In genomic region chr13:106595623-106596022, GRCh38 we compare ENCODE assay signal across 21 cellular contexts. TPM values are rescaled to one million over a fixed set of nuclear protein-coding genes. Genes with fewer than 3 reads are reported as not detected.
DNase-seq lines count a peak whose midpoint lies in the region; ATAC-seq, FAIRE-seq and TF ChIP-seq lines count a peak whose summit lies in the region.
"Had no signal": no experiment of that assay in that cellular context is flagged by ENCODE, and none has a peak within 500 bp of the region (broad histone marks: within the 10 kb centered on the region; RNA-seq: fewer than 3 reads in every experiment).

No MANE protein-coding gene starts in this region.

- DNase-seq in HepG2 (ENCODE audit: low spot score) (no peak), right lobe of liver (no peak), HCEC 1CT (no peak), kidney (no peak), mesenchymal stem cell (no peak)
- DNase-seq: Calu3; CD8-positive, alpha-beta T cell; EL; IMR-90; NCI-H1417; NCI-H187; NCI-H2107; NCI-H510A; NCI-H774; RPMI8226; SJCRH30 had no signal

- no peak for ATAC-seq in HepG2
- no peak for ATAC-seq in right lobe of liver
- peak; percentile 38 for ATAC-seq in gastroesophageal sphincter
- ATAC-seq in GM21447 (IDR thresholded peaks at IDR 0.05; ENCODE audit: unreplicated experiment): no peak
- ATAC-seq: CD8-positive, alpha-beta T cell had no signal

- no peak overlapping the region for H3K4me3 ChIP-seq in HepG2 (replicated peaks in 1 of 3; ENCODE audit: insufficient read depth in 1 of 3, low read depth in 2 of 3, low read length in 3 of 3)
- no peak overlapping the region for H3K4me3 ChIP-seq in right lobe of liver
- no peak overlapping the region for H3K4me3 ChIP-seq in gastroesophageal sphincter
- H3K4me3 ChIP-seq in kidney (ENCODE audit: low read length in 2 of 2): no peak overlapping the region
- peak overlapping the region in 1 of 2 experiments; percentile 25 for H3K4me3 ChIP-seq in mesenchymal stem cell (ENCODE audit: insufficient read depth in 1 of 2, low read depth in 1 of 2, low read length in 2 of 2)
- H3K4me3 ChIP-seq: BLaER1 treated with 17β-estradiol and CSF1 and Interleukin-3, amounts not matched to agents 10 nM and 100 nM; SJCRH30 had no signal

- CTCF ChIA-PET in HepG2 (lab: Yijun Ruan, JAX; ENCODE audit: low intra/inter-chr PET ratio, low total read pairs): no interaction called here

- no peaks in the 10 kb centered on the region for H3K79me2 ChIP-seq in HepG2 (ENCODE audit: insufficient read depth, low read length)

- no peak overlapping the region for H2BK15ac ChIP-seq in mesenchymal stem cell (ENCODE audit: low read depth, poor library complexity, severe bottlenecking)

- no peaks in the 10 kb centered on the region for H3K36me3 Mint-ChIP-seq in nephron (ENCODE audit: low read depth)
- H3K36me3 Mint-ChIP-seq: CD8-positive, alpha-beta T cell had no signal

- peaks cover 34% of the 10 kb centered on the region for H3K4me1 Mint-ChIP-seq in nephron

- H3K27ac Mint-ChIP-seq in nephron: peak overlapping the region in 2 of 3 experiments; percentile 77 to 94
- H3K27ac Mint-ChIP-seq: CD8-positive, alpha-beta T cell had no signal

- no peaks in the 10 kb centered on the region for H3K9me3 Mint-ChIP-seq in nephron
- H3K9me3 Mint-ChIP-seq: CD8-positive, alpha-beta T cell had no signal

- intact Hi-C loops in HepG2 (cut with micrococcal nuclease; ENCODE audit: unreplicated experiment) (no loop called here), right lobe of liver (cut with DNase I) (no loop called here), kidney (cut with DNase I) (no loop called here)

- H3K9ac ChIP-seq in HepG2 (ENCODE audit: insufficient read depth, low read depth, low read length) (no peak overlapping the region), kidney (ENCODE audit: low read length in 2 of 2) (no peak overlapping the region), mesenchymal stem cell (ENCODE audit: low read length) (no peak overlapping the region)
- H3K9ac ChIP-seq: BLaER1 treated with 17β-estradiol and CSF1 and Interleukin-3, amounts not matched to agents 10 nM and 100 nM had no signal

- TF ChIP-seq RAD21 in HepG2 (CRISPR knock-in tag; IDR thresholded peaks at IDR 0.05): no peak

- H2BK5ac ChIP-seq in mesenchymal stem cell (ENCODE audit: low read depth, low read length, poor library complexity, severe bottlenecking): no peak overlapping the region

- H3K27me3 ChIP-seq in HepG2 (ENCODE audit: control insufficient read depth in 1 of 2, insufficient read depth in 2 of 2, low read length in 2 of 2): no peaks in the 10 kb centered on the region
- H3K27me3 ChIP-seq in right lobe of liver: no peaks in the 10 kb centered on the region
- no peaks in the 10 kb centered on the region for H3K27me3 ChIP-seq in gastroesophageal sphincter
- no peaks in the 10 kb centered on the region for H3K27me3 ChIP-seq in mesenchymal stem cell (ENCODE audit: control insufficient read depth in 1 of 2, insufficient read depth in 1 of 2, low read length in 2 of 2)
- H3K27me3 ChIP-seq: BLaER1 treated with 17β-estradiol and CSF1 and Interleukin-3, amounts not matched to agents 10 nM and 100 nM; SJCRH30 had no signal

- WGBS in HepG2 (ENCODE audit: low lambda C conversion rate): 27% methylated on average over 6 of the region's 6 CpGs
- WGBS in right lobe of liver (ENCODE audit: insufficient coverage, low coverage, low lambda C conversion rate, missing lambda C conversion rate): 51% methylated on average over 6 of the region's 6 CpGs
- WGBS in gastroesophageal sphincter (ENCODE audit: low coverage in 1 of 2), 2 donors: 56 to 71% methylated on average over 4 to 6 of the region's 6 CpGs
- WGBS in mesenchymal stem cell: 62% methylated on average over 6 of the region's 6 CpGs

- H3K27me3 Mint-ChIP-seq in nephron (ENCODE audit: low read depth): peaks cover 3% of the 10 kb centered on the region

- no peak overlapping the region for H3K14ac ChIP-seq in mesenchymal stem cell (ENCODE audit: low read length in 2 of 2)

- no peak overlapping the region for H4K91ac ChIP-seq in mesenchymal stem cell (ENCODE audit: low read length)

- H3K4me1 ChIP-seq in HepG2 (ENCODE audit: insufficient read depth, low read length): peaks cover 26% of the 10 kb centered on the region
- H3K4me1 ChIP-seq in right lobe of liver: no peaks in the 10 kb centered on the region
- peaks cover 0 to 21% (median 0%) of the 10 kb centered on the region in 3 donors for H3K4me1 ChIP-seq in gastroesophageal sphincter
- no peaks in the 10 kb centered on the region for H3K4me1 ChIP-seq in kidney (ENCODE audit: control insufficient read depth in 1 of 2, insufficient read depth in 1 of 2, low read depth in 1 of 2, low read length in 2 of 2)
- peaks cover 5% of the 10 kb centered on the region for H3K4me1 ChIP-seq in mesenchymal stem cell (ENCODE audit: control insufficient read depth, insufficient read depth, low read depth, low read length)

- H4K20me1 ChIP-seq in HepG2 (ENCODE audit: insufficient read depth, low read length): no peaks in the 10 kb centered on the region
- H4K20me1 ChIP-seq: BLaER1 treated with 17β-estradiol and CSF1 and Interleukin-3, amounts not matched to agents 10 nM and 100 nM had no signal

- H3K36me3 ChIP-seq in HepG2 (replicated peaks in 1 of 2; ENCODE audit: control insufficient read depth in 1 of 2, insufficient read depth in 2 of 2, low read length in 2 of 2) (no peaks in the 10 kb centered on the region), right lobe of liver (no peaks in the 10 kb centered on the region), gastroesophageal sphincter (no peaks in the 10 kb centered on the region), kidney (ENCODE audit: control insufficient read depth in 1 of 2, insufficient read depth in 2 of 2, low read length in 2 of 2) (no peaks in the 10 kb centered on the region), mesenchymal stem cell (ENCODE audit: control insufficient read depth in 1 of 2, insufficient read depth in 2 of 2, low read depth in 1 of 2, low read length in 2 of 2) (no peaks in the 10 kb centered on the region)
- H3K36me3 ChIP-seq: BLaER1 treated with 17β-estradiol and CSF1 and Interleukin-3, amounts not matched to agents 10 nM and 100 nM; SJCRH30 had no signal

- H2BK12ac ChIP-seq in mesenchymal stem cell (ENCODE audit: low read length in 2 of 2): no peak overlapping the region

- H3K9me3 ChIP-seq in HepG2 (ENCODE audit: low read length): no peaks in the 10 kb centered on the region
- H3K9me3 ChIP-seq in right lobe of liver: no peaks in the 10 kb centered on the region
- H3K9me3 ChIP-seq in gastroesophageal sphincter: no peaks in the 10 kb centered on the region
- no peaks in the 10 kb centered on the region for H3K9me3 ChIP-seq in kidney (ENCODE audit: control insufficient read depth in 1 of 2, low read length in 2 of 2)
- H3K9me3 ChIP-seq in mesenchymal stem cell (ENCODE audit: control insufficient read depth, low read length): no peaks in the 10 kb centered on the region
- H3K9me3 ChIP-seq: SJCRH30 had no signal

- POLR2A ChIA-PET in HepG2 (lab: Yijun Ruan, JAX): no interaction called here

- H2AFZ ChIP-seq in HepG2 (ENCODE audit: low read length): no peak overlapping the region
- H2AFZ ChIP-seq in mesenchymal stem cell (ENCODE audit: low read depth, low read length): no peak overlapping the region

- H3K27ac ChIP-seq in HepG2 (ENCODE audit: extremely low read length, insufficient read depth, low read length): no peak overlapping the region
- no peak overlapping the region for H3K27ac ChIP-seq in right lobe of liver
- no peak overlapping the region for H3K27ac ChIP-seq in gastroesophageal sphincter
- H3K27ac ChIP-seq in kidney (ENCODE audit: low read depth in 2 of 2, low read length in 2 of 2): no peak overlapping the region
- no peak overlapping the region for H3K27ac ChIP-seq in mesenchymal stem cell (ENCODE audit: low read length, poor library complexity, severe bottlenecking)
- H3K27ac ChIP-seq: BLaER1 treated with 17β-estradiol and CSF1 and Interleukin-3, amounts not matched to agents 10 nM and 100 nM; SJCRH30 had no signal

- TF ChIP-seq POLR2A in HepG2 (IDR thresholded peaks at IDR 0.05; ENCODE audit: insufficient read depth in 1 of 2, low read depth in 2 of 2, low read length in 2 of 2): no peak
- no peak for TF ChIP-seq POLR2A in right lobe of liver (IDR thresholded peaks at IDR 0.05)
- TF ChIP-seq POLR2A in gastroesophageal sphincter (IDR thresholded peaks at IDR 0.05): no peak

- H3K4me3 Mint-ChIP-seq in nephron: peak overlapping the region in 1 of 3 experiments; percentile 12
- H3K4me3 Mint-ChIP-seq: CD8-positive, alpha-beta T cell had no signal

- TF ChIP-seq CTCF in HepG2 (CRISPR knock-in tag; IDR thresholded peaks at IDR 0.05) (no peak), right lobe of liver (IDR thresholded peaks at IDR 0.05) (no peak), gastroesophageal sphincter (IDR thresholded peaks at IDR 0.05) (no peak), nephron (IDR thresholded peaks at IDR 0.05; ENCODE audit: unreplicated experiment in 3 of 3) (no peak), kidney (IDR thresholded peaks at IDR 0.05; ENCODE audit: borderline replicate concordance, extremely low read depth, insufficient read depth) (no peak)

- H3K4me2 ChIP-seq in HepG2 (ENCODE audit: low read depth, low read length) (no peak overlapping the region), mesenchymal stem cell (ENCODE audit: low read length, poor library complexity, severe bottlenecking) (no peak overlapping the region)
- H3K4me2 ChIP-seq: BLaER1 treated with 17β-estradiol and CSF1 and Interleukin-3, amounts not matched to agents 10 nM and 100 nM had no signal

- in situ Hi-C loops in HepG2 (cut with HindIII; ENCODE audit: extremely low pct_ligation_motif_present, low pct_unique_long_range_greater_than_20kb): no loop called here

- no peak for FAIRE-seq in HepG2 (lab: Jason Lieb, UNC)
- no peak for FAIRE-seq in kidney (lab: Jason Lieb, UNC)
- FAIRE-seq: A204.1 had no signal

- H2AK5ac ChIP-seq in mesenchymal stem cell (ENCODE audit: low read length, severe bottlenecking): no peak overlapping the region

- no peak overlapping the region for H3K18ac ChIP-seq in mesenchymal stem cell (ENCODE audit: low read depth in 1 of 2, low read length in 2 of 2)

- no peak for TF ChIP-seq EP300 in HepG2 (IDR thresholded peaks at IDR 0.05; ENCODE audit: low read depth in 2 of 2, low read length in 2 of 2)
- no peak for TF ChIP-seq EP300 in HepG2 (CRISPR knock-in tag; IDR thresholded peaks at IDR 0.05; ENCODE audit: borderline replicate concordance)
- no peak for TF ChIP-seq EP300 in gastroesophageal sphincter (IDR thresholded peaks at IDR 0.05)

- H4K8ac ChIP-seq in mesenchymal stem cell (ENCODE audit: low read length): no peak overlapping the region

- no peak overlapping the region for H2BK120ac ChIP-seq in mesenchymal stem cell (ENCODE audit: low read depth, low read length)

- H3K23ac ChIP-seq in mesenchymal stem cell (ENCODE audit: low read length in 2 of 2): no peak overlapping the region

- BruUV-seq in HepG2 (replicated peaks; lab: Mats Ljungman, UMichigan): no TSS peak

- H3K4ac ChIP-seq in mesenchymal stem cell (ENCODE audit: low read depth in 1 of 2, low read length in 2 of 2): no peak overlapping the region

- H3K79me1 ChIP-seq in mesenchymal stem cell (replicated peaks; ENCODE audit: low read length, poor library complexity, severe bottlenecking): no peaks in the 10 kb centered on the region

RNA-seq across cellular contexts. Expression of gene ARGLU1, which starts 27.7 kb away (rescaled TPM):
- total RNA-seq in HepG2 (2016; rRNA removed; fragmentation: Illumina TruSeq; extraction: Trizol) (27.2 and 47.1 TPM in 2 replicates), right lobe of liver (10 to 100 TPM; 19.9 to 35.6 (median 32.0) TPM), gastroesophageal sphincter (100 to 1,000 TPM in 2 of 4 donors, 10 to 100 TPM in 2; 25.5 to 140 (median 73.5) TPM), kidney (86.7 TPM)
- total RNA-seq in HepG2 (2016; cell fraction: cytosol; rRNA removed; fragmentation: Illumina TruSeq; extraction: Trizol; ENCODE audit: low read depth): 11.8 and 17.4 TPM in 2 replicates
- total RNA-seq in HepG2 (2016; cell fraction: insoluble cytoplasmic fraction; rRNA removed; fragmentation: Illumina TruSeq; extraction: Trizol): 25.5 and 51.3 TPM in 2 replicates
- 9.4 and 9.9 TPM in 2 replicates for total RNA-seq in HepG2 (2016; cell fraction: membrane; rRNA removed; fragmentation: Illumina TruSeq; extraction: Trizol)
- total RNA-seq in HepG2 (2016; cell fraction: nucleus; rRNA removed; fragmentation: Illumina TruSeq; extraction: Trizol): 100 and 117 TPM in 2 replicates
- polyA plus RNA-seq in HepG2 (2011; rRNA removed) (70.6 and 81.6 TPM in 2 replicates), kidney (ENCODE audit: insufficient read depth, low read depth, low replicate concordance) (39.0 TPM)
- polyA plus RNA-seq in HepG2 (2011; cell fraction: cytosol; rRNA removed): 10.8 and 12.2 TPM in 2 replicates
- 336 and 397 TPM in 2 replicates for polyA plus RNA-seq in HepG2 (2011; cell fraction: nucleus; rRNA removed)
- 62.3 and 76.1 TPM in 2 replicates for polyA plus RNA-seq in HepG2 (2012)
- 1.0 and 1.9 TPM in 2 replicates for polyA plus RNA-seq in HepG2 (2016; cell fraction: cytosol; fragmentation: Illumina TruSeq; extraction: Trizol; ENCODE audit: low read depth)
- 50.3 and 50.9 TPM in 2 replicates for polyA plus RNA-seq in HepG2 (2016; cell fraction: insoluble cytoplasmic fraction; fragmentation: Illumina TruSeq; extraction: Trizol; ENCODE audit: low read depth)
- polyA plus RNA-seq in HepG2 (2016; cell fraction: membrane; fragmentation: Illumina TruSeq; extraction: Trizol; ENCODE audit: low read depth): 3.7 and 3.8 TPM in 2 replicates
- polyA plus RNA-seq in HepG2 (2016; cell fraction: nucleus; fragmentation: Illumina TruSeq; extraction: Trizol; ENCODE audit: insufficient read depth, low read depth): 268 and 280 TPM in 2 replicates
- polyA minus RNA-seq in HepG2 (2011; rRNA and poly(A)+ RNA removed; ENCODE audit: low replicate concordance): 8.6 and 10.0 TPM in 2 replicates
- polyA minus RNA-seq in HepG2 (2011; cell fraction: cytosol; rRNA and poly(A)+ RNA removed): 4.7 and 5.7 TPM in 2 replicates
- polyA minus RNA-seq in HepG2 (2011; cell fraction: nucleus; rRNA and poly(A)+ RNA removed): 125 and 143 TPM in 2 replicates
- 69.3 TPM for polyA plus RNA-seq in mesenchymal stem cell (2013, experiment 1 of 2)
- 65.2 TPM for polyA plus RNA-seq in mesenchymal stem cell (2013, experiment 2 of 2)
